Comparison of ENCODE assay signal across 18 cellular contexts in genomic region chr22:45518580-45518991, GRCh38. TPM values are rescaled to one million over a fixed set of nuclear protein-coding genes. Genes with fewer than 3 reads are reported as not detected.
DNase-seq lines count a peak whose midpoint lies in the region; ATAC-seq, FAIRE-seq and TF ChIP-seq lines count a peak whose summit lies in the region.
"Had no signal": no experiment of that assay in that cellular context is flagged by ENCODE, and none has a peak within 500 bp of the region (broad histone marks: within the 10 kb centered on the region; RNA-seq: fewer than 3 reads in every experiment).

No MANE protein-coding gene starts in this region.

- H3K4me3 Mint-ChIP-seq in MCF 10A (ENCODE audit: unreplicated experiment) = peak overlapping the region; percentile 38
- no peak overlapping the region for H3K4me3 Mint-ChIP-seq in natural killer cell
- H3K4me3 Mint-ChIP-seq: brain; CD4-positive, CD25-positive, alpha-beta regulatory T cell; stimulated activated effector memory CD8-positive, alpha-beta T cell treated with anti-CD3 and anti-CD28 coated beads, Interleukin-12 subunit alpha, Interleukin-12 subunit beta, amount 100 ng/mL, for 72 hours had no signal

- DNase-seq in LoVo (ENCODE audit: low spot score) = peak; percentile 17
- peak; percentile 75 for DNase-seq in MCF 10A (ENCODE audit: unreplicated experiment)
- DNase-seq in lower lobe of right lung = no peak
- DNase-seq in urothelium cell line (ENCODE audit: low spot score) = peak; percentile 69
- DNase-seq in natural killer cell = no peak
- DNase-seq in activated CD8-positive, alpha-beta memory T cell treated with anti-CD3 and anti-CD28 coated beads for 24 hours = no peak
- DNase-seq in amygdala (lab: John Stamatoyannopoulos, UW) = no peak
- DNase-seq: activated CD4-positive, CD25-positive, alpha-beta regulatory T cell; activated gamma-delta T cell treated with Interleukin-2 at 50 U/mL for 16 hours; CD4-positive, CD25-positive, alpha-beta regulatory T cell; HCEC 1CT; NCI-H1436; SW 1271 had no signal

- no peaks in the 10 kb centered on the region for H3K9me3 Mint-ChIP-seq in MCF 10A (ENCODE audit: unreplicated experiment)
- H3K9me3 Mint-ChIP-seq in natural killer cell = no peaks in the 10 kb centered on the region
- H3K9me3 Mint-ChIP-seq: brain; stimulated activated effector memory CD8-positive, alpha-beta T cell treated with anti-CD3 and anti-CD28 coated beads, Interleukin-12 subunit alpha, Interleukin-12 subunit beta, amount 100 ng/mL, for 72 hours had no signal

- no TSS peak for BruUV-seq in MCF 10A (replicated peaks; lab: Mats Ljungman, UMichigan)

- H3K27ac ChIP-seq in lower lobe of right lung = no peak overlapping the region
- H3K27ac ChIP-seq: KMS-11 had no signal

- CTCF ChIA-PET in MCF 10A (lab: Yijun Ruan, JAX) = interaction anchor here (0.6 to 1.3 kb wide), 3 partner anchors 15 to 88 kb away, joined by 3 to 4 read pairs (median 3); no protein-coding TSS in a partner anchor

- no peaks in the 10 kb centered on the region for H3K36me3 ChIP-seq in lower lobe of right lung

- TF ChIP-seq CTCF in MCF 10A (IDR thresholded peaks at IDR 0.05; ENCODE audit: unreplicated experiment) (no peak), lower lobe of right lung (IDR thresholded peaks at IDR 0.05) (no peak), natural killer cell (IDR thresholded peaks at IDR 0.05) (no peak)

- H3K27ac Mint-ChIP-seq in MCF 10A (ENCODE audit: low read depth, unreplicated experiment) (peak overlapping the region; percentile 40), natural killer cell (no peak overlapping the region)
- H3K27ac Mint-ChIP-seq: CD4-positive, CD25-positive, alpha-beta regulatory T cell; stimulated activated effector memory CD8-positive, alpha-beta T cell treated with anti-CD3 and anti-CD28 coated beads, Interleukin-12 subunit alpha, Interleukin-12 subunit beta, amount 100 ng/mL, for 72 hours had no signal

- H3K4me1 Mint-ChIP-seq in MCF 10A (ENCODE audit: insufficient read depth, unreplicated experiment) = peaks cover 45% of the 10 kb centered on the region
- H3K4me1 Mint-ChIP-seq in natural killer cell = no peaks in the 10 kb centered on the region
- H3K4me1 Mint-ChIP-seq: CD4-positive, CD25-positive, alpha-beta regulatory T cell; stimulated activated effector memory CD8-positive, alpha-beta T cell treated with anti-CD3 and anti-CD28 coated beads, Interleukin-12 subunit alpha, Interleukin-12 subunit beta, amount 100 ng/mL, for 72 hours had no signal

- no peak overlapping the region for H3K4me3 ChIP-seq in lower lobe of right lung
- H3K4me3 ChIP-seq: GM12878, lung had no signal

- POLR2A ChIA-PET in MCF 10A (lab: Yijun Ruan, JAX) = interaction anchor here (0.7 to 3.4 kb wide), 3 partner anchors 16 to 34 kb away, joined by 3 to 15 read pairs (median 4); no protein-coding TSS in a partner anchor

- peaks cover 8% of the 10 kb centered on the region for H3K27me3 ChIP-seq in lower lobe of right lung (ENCODE audit: low read depth)

- H3K27me3 Mint-ChIP-seq in MCF 10A (ENCODE audit: insufficient read depth, unreplicated experiment) (no peaks in the 10 kb centered on the region), natural killer cell (ENCODE audit: low read depth in 2 of 2) (peaks cover 0 to 3% of the 10 kb centered on the region in 2 donors)
- H3K27me3 Mint-ChIP-seq: brain had no signal

- intact Hi-C loops in MCF 10A (cut with micrococcal nuclease) (no loop called here), lower lobe of right lung (cut with DNase I) (no loop called here), natural killer cell (cut with micrococcal nuclease) (no loop called here)

- H3K36me3 Mint-ChIP-seq in MCF 10A (ENCODE audit: insufficient read depth, unreplicated experiment) (peaks cover 41% of the 10 kb centered on the region), natural killer cell (no peaks in the 10 kb centered on the region)
- H3K36me3 Mint-ChIP-seq: CD4-positive, CD25-positive, alpha-beta regulatory T cell; stimulated activated effector memory CD8-positive, alpha-beta T cell treated with anti-CD3 and anti-CD28 coated beads, Interleukin-12 subunit alpha, Interleukin-12 subunit beta, amount 100 ng/mL, for 72 hours had no signal

- FAIRE-seq in urothelium cell line (lab: Jason Lieb, UNC) = peak; percentile 96
- FAIRE-seq: GM12878 had no signal

- ATAC-seq in lower lobe of right lung (peak; percentile 70 to 71), natural killer cell (no peak)
- ATAC-seq: GM12878; stimulated activated effector memory CD8-positive, alpha-beta T cell treated with anti-CD3 and anti-CD28 coated beads, Interleukin-12 subunit alpha, Interleukin-12 subunit beta, amount 100 ng/mL, for 72 hours had no signal

- peaks cover 15% of the 10 kb centered on the region for H3K4me1 ChIP-seq in lower lobe of right lung

- H3K9me3 ChIP-seq in lower lobe of right lung = no peaks in the 10 kb centered on the region

RNA-seq across cellular contexts. Expression of gene FBLN1, which starts 15.9 kb away (rescaled TPM):
- 69.0 and 110 TPM in 2 replicates for total RNA-seq in MCF 10A (2022)
- 307 TPM for total RNA-seq in lower lobe of right lung
- under 1 TPM in 1 of 3 donors, not detected in 2; 0.58 TPM for total RNA-seq in natural killer cell

Comparison
In these comparisons a context has a peak if more than half of its experiments do, and no peak if none do; other contexts are left out.
1. DNase-seq: peak in LoVo (single experiment), MCF 10A (single experiment) and urothelium cell line (single experiment); none in lower lobe of right lung (single experiment), natural killer cell (single experiment), activated CD8-positive, alpha-beta memory T cell treated with anti-CD3 and anti-CD28 coated beads for 24 hours (single experiment) and amygdala (0 of 56).
2. ATAC-seq: peak in lower lobe of right lung (2 of 2); none in natural killer cell (0 of 3).
3. RNA of gene FBLN1, which starts 15.9 kb away (total RNA-seq): 307 TPM in lower lobe of right lung (single experiment) and 69.0 to 110 TPM in MCF 10A; 0.58 TPM in natural killer cell; every median in the first group is over 10 times any median in the second.